1 cellular context compared by ENCODE assay signal in the genomic region with DNA sequence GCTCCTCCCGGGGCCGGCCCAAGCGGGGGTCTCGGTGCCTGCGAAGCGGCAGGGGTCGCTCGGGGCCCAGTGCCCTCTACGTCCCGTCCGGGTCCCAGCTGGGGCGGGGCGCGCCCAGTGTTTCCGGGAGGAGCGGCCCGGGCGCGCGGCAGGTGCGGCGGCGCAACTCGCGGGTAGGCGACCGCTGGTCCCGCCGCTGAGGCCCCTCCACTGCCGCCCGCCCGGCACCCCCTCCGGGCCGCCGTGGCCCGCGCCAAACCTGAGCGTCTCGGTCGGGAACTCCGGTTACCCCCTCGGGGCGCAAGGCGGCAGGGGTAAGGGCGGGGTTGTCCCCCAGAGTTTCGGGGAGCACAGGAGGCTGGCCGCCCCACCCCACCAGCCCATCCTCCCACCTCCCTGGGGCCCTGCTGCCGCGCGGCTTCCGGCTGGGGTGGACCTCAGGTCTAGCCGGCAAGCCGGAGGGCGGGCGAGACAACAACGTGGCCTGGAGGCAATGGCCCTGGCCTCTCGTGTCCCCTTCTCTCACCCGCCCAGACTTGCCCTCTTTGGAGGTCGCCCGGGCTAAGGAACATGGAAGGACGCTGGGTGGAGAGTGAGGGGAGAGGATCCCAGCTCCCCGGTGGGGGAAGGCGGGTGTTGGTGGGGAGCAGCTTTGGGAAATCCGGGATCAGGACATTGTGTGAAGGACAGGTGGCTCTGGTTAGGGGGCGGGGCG.
A peak's percentile ranks its signal among the peaks of the same experiment; 100 is the strongest.
TF ChIP-seq lines count a peak whose summit lies in the region.

No MANE protein-coding gene starts in this region.

TF ChIP-seq in HEK293, 187 proteins besides CTCF, POLR2A, EP300 and RAD21 (continued from another document and continues in another):
- TF ChIP-seq, protein P1, sequence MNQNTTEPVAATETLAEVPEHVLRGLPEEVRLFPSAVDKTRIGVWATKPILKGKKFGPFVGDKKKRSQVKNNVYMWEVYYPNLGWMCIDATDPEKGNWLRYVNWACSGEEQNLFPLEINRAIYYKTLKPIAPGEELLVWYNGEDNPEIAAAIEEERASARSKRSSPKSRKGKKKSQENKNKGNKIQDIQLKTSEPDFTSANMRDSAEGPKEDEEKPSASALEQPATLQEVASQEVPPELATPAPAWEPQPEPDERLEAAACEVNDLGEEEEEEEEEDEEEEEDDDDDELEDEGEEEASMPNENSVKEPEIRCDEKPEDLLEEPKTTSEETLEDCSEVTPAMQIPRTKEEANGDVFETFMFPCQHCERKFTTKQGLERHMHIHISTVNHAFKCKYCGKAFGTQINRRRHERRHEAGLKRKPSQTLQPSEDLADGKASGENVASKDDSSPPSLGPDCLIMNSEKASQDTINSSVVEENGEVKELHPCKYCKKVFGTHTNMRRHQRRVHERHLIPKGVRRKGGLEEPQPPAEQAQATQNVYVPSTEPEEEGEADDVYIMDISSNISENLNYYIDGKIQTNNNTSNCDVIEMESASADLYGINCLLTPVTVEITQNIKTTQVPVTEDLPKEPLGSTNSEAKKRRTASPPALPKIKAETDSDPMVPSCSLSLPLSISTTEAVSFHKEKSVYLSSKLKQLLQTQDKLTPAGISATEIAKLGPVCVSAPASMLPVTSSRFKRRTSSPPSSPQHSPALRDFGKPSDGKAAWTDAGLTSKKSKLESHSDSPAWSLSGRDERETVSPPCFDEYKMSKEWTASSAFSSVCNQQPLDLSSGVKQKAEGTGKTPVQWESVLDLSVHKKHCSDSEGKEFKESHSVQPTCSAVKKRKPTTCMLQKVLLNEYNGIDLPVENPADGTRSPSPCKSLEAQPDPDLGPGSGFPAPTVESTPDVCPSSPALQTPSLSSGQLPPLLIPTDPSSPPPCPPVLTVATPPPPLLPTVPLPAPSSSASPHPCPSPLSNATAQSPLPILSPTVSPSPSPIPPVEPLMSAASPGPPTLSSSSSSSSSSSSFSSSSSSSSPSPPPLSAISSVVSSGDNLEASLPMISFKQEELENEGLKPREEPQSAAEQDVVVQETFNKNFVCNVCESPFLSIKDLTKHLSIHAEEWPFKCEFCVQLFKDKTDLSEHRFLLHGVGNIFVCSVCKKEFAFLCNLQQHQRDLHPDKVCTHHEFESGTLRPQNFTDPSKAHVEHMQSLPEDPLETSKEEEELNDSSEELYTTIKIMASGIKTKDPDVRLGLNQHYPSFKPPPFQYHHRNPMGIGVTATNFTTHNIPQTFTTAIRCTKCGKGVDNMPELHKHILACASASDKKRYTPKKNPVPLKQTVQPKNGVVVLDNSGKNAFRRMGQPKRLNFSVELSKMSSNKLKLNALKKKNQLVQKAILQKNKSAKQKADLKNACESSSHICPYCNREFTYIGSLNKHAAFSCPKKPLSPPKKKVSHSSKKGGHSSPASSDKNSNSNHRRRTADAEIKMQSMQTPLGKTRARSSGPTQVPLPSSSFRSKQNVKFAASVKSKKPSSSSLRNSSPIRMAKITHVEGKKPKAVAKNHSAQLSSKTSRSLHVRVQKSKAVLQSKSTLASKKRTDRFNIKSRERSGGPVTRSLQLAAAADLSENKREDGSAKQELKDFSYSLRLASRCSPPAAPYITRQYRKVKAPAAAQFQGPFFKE (tag by site-specific recombination; IDR thresholded peaks at IDR 0.05; ENCODE audit: borderline replicate concordance): no peak
- peak; percentile 64; the same call in 1 of the 2 replicates for TF ChIP-seq ZBTB10 (tag by site-specific recombination; IDR thresholded peaks at IDR 0.05)
- no peak for TF ChIP-seq ZNF623 (tag by site-specific recombination; IDR thresholded peaks at IDR 0.05)
- TF ChIP-seq PBX3 (CRISPR knock-in tag; IDR thresholded peaks at IDR 0.05): 0 out of 2 replicates have a peak, but pooled peaks have one; percentile 59
- peak; percentile 72 for TF ChIP-seq PATZ1 (tag by site-specific recombination; IDR thresholded peaks at IDR 0.05)
- no peak for TF ChIP-seq ZNF121 (tag by site-specific recombination; IDR thresholded peaks at IDR 0.05)
- TF ChIP-seq, protein P2, sequence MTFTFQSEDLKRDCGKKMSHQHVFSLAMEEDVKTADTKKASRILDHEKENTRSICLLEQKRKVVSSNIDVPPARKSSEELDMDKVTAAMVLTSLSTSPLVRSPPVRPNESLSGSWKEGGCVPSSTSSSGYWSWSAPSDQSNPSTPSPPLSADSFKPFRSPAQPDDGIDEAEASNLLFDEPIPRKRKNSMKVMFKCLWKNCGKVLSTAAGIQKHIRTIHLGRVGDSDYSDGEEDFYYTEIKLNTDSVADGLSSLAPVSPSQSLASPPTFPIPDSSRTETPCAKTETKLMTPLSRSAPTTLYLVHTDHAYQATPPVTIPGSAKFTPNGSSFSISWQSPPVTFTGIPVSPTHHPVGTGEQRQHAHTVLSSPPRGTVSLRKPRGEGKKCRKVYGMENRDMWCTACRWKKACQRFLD (tag by site-specific recombination; IDR thresholded peaks at IDR 0.05): no peak
- TF ChIP-seq TCF7L2 (IDR thresholded peaks at IDR 0.05; ENCODE audit: borderline replicate concordance, low read depth, low read length): no peak
- TF ChIP-seq ZNF449 (tag by site-specific recombination; IDR thresholded peaks at IDR 0.05): no peak
- no peak for TF ChIP-seq ZNF426 (tag by site-specific recombination; IDR thresholded peaks at IDR 0.05)
- no peak for TF ChIP-seq ZNF2 (tag by site-specific recombination; IDR thresholded peaks at IDR 0.05)
- no peak for TF ChIP-seq ZNF521 (tag by site-specific recombination; IDR thresholded peaks at IDR 0.05)
- no peak for TF ChIP-seq ZNF146 (tag by site-specific recombination; IDR thresholded peaks at IDR 0.05)
- no peak for TF ChIP-seq ZNF677 (tag by site-specific recombination; IDR thresholded peaks at IDR 0.05)
- no peak for TF ChIP-seq ZNF362 (tag by site-specific recombination; IDR thresholded peaks at IDR 0.05)
- no peak for TF ChIP-seq KLF7 (tag by site-specific recombination; IDR thresholded peaks at IDR 0.05; ENCODE audit: borderline replicate concordance)
- TF ChIP-seq, protein P3, sequence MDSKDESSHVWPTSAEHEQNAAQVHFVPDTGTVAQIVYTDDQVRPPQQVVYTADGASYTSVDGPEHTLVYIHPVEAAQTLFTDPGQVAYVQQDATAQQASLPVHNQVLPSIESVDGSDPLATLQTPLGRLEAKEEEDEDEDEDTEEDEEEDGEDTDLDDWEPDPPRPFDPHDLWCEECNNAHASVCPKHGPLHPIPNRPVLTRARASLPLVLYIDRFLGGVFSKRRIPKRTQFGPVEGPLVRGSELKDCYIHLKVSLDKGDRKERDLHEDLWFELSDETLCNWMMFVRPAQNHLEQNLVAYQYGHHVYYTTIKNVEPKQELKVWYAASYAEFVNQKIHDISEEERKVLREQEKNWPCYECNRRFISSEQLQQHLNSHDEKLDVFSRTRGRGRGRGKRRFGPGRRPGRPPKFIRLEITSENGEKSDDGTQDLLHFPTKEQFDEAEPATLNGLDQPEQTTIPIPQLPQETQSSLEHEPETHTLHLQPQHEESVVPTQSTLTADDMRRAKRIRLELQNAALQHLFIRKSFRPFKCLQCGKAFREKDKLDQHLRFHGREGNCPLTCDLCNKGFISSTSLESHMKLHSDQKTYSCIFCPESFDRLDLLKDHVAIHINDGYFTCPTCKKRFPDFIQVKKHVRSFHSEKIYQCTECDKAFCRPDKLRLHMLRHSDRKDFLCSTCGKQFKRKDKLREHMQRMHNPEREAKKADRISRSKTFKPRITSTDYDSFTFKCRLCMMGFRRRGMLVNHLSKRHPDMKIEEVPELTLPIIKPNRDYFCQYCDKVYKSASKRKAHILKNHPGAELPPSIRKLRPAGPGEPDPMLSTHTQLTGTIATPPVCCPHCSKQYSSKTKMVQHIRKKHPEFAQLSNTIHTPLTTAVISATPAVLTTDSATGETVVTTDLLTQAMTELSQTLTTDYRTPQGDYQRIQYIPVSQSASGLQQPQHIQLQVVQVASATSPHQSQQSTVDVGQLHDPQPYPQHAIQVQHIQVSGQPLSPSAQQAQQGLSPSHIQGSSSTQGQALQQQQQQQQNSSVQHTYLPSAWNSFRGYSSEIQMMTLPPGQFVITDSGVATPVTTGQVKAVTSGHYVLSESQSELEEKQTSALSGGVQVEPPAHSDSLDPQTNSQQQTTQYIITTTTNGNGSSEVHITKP (tag by site-specific recombination; IDR thresholded peaks at IDR 0.05): peak; percentile 30; the same call in 1 of the 2 replicates
- TF ChIP-seq ZNF341 (tag by site-specific recombination; IDR thresholded peaks at IDR 0.05; ENCODE audit: low read depth): peak; percentile 56
- TF ChIP-seq EGR2 (tag by site-specific recombination; IDR thresholded peaks at IDR 0.05; ENCODE audit: low read depth): no peak
- no peak for TF ChIP-seq MYNN (tag by site-specific recombination; IDR thresholded peaks at IDR 0.05; ENCODE audit: borderline replicate concordance)
- no peak for TF ChIP-seq ZNF707 (tag by site-specific recombination; IDR thresholded peaks at IDR 0.05)
- TF ChIP-seq ZNF600 (tag by site-specific recombination; IDR thresholded peaks at IDR 0.05): peak; percentile 87
- TF ChIP-seq ZNF791 (tag by site-specific recombination; IDR thresholded peaks at IDR 0.05): no peak
- no peak for TF ChIP-seq ZNF138 (tag by site-specific recombination; IDR thresholded peaks at IDR 0.05; ENCODE audit: borderline replicate concordance)
- no peak for TF ChIP-seq ZNF544 (tag by site-specific recombination; IDR thresholded peaks at IDR 0.05)
- TF ChIP-seq ZNF76 (tag by site-specific recombination; IDR thresholded peaks at IDR 0.05; ENCODE audit: borderline replicate concordance, low read depth): peak; percentile 12; the same call in 1 of the 2 replicates
- TF ChIP-seq HOXC10 (CRISPR knock-in tag; IDR thresholded peaks at IDR 0.05): no peak
- TF ChIP-seq ZNF335 (tag by site-specific recombination; conservative IDR thresholded peaks at IDR 0.05): peak; percentile 86
- TF ChIP-seq BCL11B (tag by site-specific recombination; IDR thresholded peaks at IDR 0.05; ENCODE audit: low read depth): no peak
- peak; percentile 29; the same call in 1 of the 2 replicates for TF ChIP-seq ZNF394 (tag by site-specific recombination; IDR thresholded peaks at IDR 0.05; ENCODE audit: borderline replicate concordance)
- TF ChIP-seq ZFP37 (tag by site-specific recombination; IDR thresholded peaks at IDR 0.05): no peak
- TF ChIP-seq ZNF175 (tag by site-specific recombination; IDR thresholded peaks at IDR 0.05): no peak
